In genomic region chr22:36156515-36157419, GRCh38 we compare ENCODE assay signal across 8 cellular contexts. TPM values are rescaled to one million over a fixed set of nuclear protein-coding genes. Genes with fewer than 3 reads are reported as not detected.
DNase-seq lines count a peak whose midpoint lies in the region; ATAC-seq and TF ChIP-seq lines count a peak whose summit lies in the region.

No MANE protein-coding gene starts in this region.

- peak overlapping the region; percentile 95 for H3K27ac ChIP-seq in CD4-positive, alpha-beta memory T cell (ENCODE audit: low read depth, low read length)
- H3K27ac ChIP-seq in endodermal cell (ENCODE audit: low read depth, low read length), result no peak overlapping the region

- peak; percentile 67 to 91 (median 69) for DNase-seq in CD4-positive, alpha-beta memory T cell
- peak; percentile 37 for DNase-seq in NB4 (ENCODE audit: low read depth)
- DNase-seq in activated CD8-positive, alpha-beta memory T cell treated with anti-CD3 and anti-CD28 coated beads, Interleukin-2, amount 50 U/mL, for 4 hours, result peak; percentile 81
- peak; percentile 74 for DNase-seq in endodermal cell
- DNase-seq in mesothelial cell of epicardium (ENCODE audit: low spot score in 2 of 2, unreplicated experiment in 2 of 2), result peak in 1 of 2 experiments; percentile 45
- DNase-seq in stimulated activated CD8-positive, alpha-beta memory T cell treated with anti-CD3 and anti-CD28 coated beads, Interleukin-15, amount 100 ng/mL, for 1 hour (ENCODE audit: low read depth), result peak; percentile 49
- no peak for DNase-seq in NCI-H146 (lab: John Stamatoyannopoulos, UW)

- H3K27me3 ChIP-seq in CD4-positive, alpha-beta memory T cell (ENCODE audit: insufficient read depth, low read length), result no peaks in the 10 kb centered on the region
- H3K27me3 ChIP-seq in endodermal cell (ENCODE audit: control insufficient read depth, insufficient read depth, low read length, poor library complexity, severe bottlenecking), result no peaks in the 10 kb centered on the region

- H3K4me3 ChIP-seq in CD4-positive, alpha-beta memory T cell (ENCODE audit: low read length in 2 of 2), result peak overlapping the region; percentile 50 to 75
- no peak overlapping the region for H3K4me3 ChIP-seq in NB4 (ENCODE audit: low read depth, low read length)
- no peak overlapping the region for H3K4me3 ChIP-seq in endodermal cell (ENCODE audit: low read length)

- no peak overlapping the region for H3K9ac ChIP-seq in endodermal cell (ENCODE audit: extremely low read depth, low read length, poor library complexity, severe bottlenecking)

- no peaks in the 10 kb centered on the region for H3K9me3 ChIP-seq in CD4-positive, alpha-beta memory T cell (ENCODE audit: control insufficient read depth in 1 of 2, low read length in 2 of 2)
- H3K9me3 ChIP-seq in endodermal cell (ENCODE audit: control insufficient read depth, low read length), result peaks cover 19% of the 10 kb centered on the region

- POLR2A ChIA-PET in CD4-positive, alpha-beta memory T cell (lab: Charles Lee; ENCODE audit: partially characterized antibody), result interaction anchor here (0.9 to 8.2 kb wide), 8 partner anchors 12 to 325 kb away, joined by 3 to 39 read pairs (median 4); partner anchors contain the start of genes APOL2 and TXN2

- H3K4me1 Mint-ChIP-seq in CD4-positive, alpha-beta memory T cell, result peaks cover 71 to 99% (median 87%) of the 10 kb centered on the region in 4 donors
- H3K4me1 Mint-ChIP-seq in endodermal cell, result peaks cover 61% of the 10 kb centered on the region
- peaks cover 37% of the 10 kb centered on the region for H3K4me1 Mint-ChIP-seq in mesothelial cell of epicardium

- WGBS in endodermal cell (ENCODE audit: insufficient coverage in 1 of 2, insufficient read length in 1 of 2), 2 experiments, result 52 to 72% methylated on average over 3 to 15 of the region's 15 CpGs

- H3K36me3 Mint-ChIP-seq in CD4-positive, alpha-beta memory T cell, result peaks cover 48 to 77% of the 10 kb centered on the region in 2 donors
- H3K36me3 Mint-ChIP-seq in endodermal cell (ENCODE audit: low read depth), result no peaks in the 10 kb centered on the region
- peaks cover 5% of the 10 kb centered on the region for H3K36me3 Mint-ChIP-seq in mesothelial cell of epicardium

- ATAC-seq in GM18868 (IDR thresholded peaks at IDR 0.05; ENCODE audit: unreplicated experiment), result no peak

- peak overlapping the region; percentile 90 to 99 (median 92) for H3K4me3 Mint-ChIP-seq in CD4-positive, alpha-beta memory T cell
- no peak overlapping the region for H3K4me3 Mint-ChIP-seq in endodermal cell
- peak overlapping the region; percentile 22 for H3K4me3 Mint-ChIP-seq in mesothelial cell of epicardium

- no peaks in the 10 kb centered on the region for H3K27me3 Mint-ChIP-seq in CD4-positive, alpha-beta memory T cell
- H3K27me3 Mint-ChIP-seq in endodermal cell (ENCODE audit: insufficient read depth) (no peaks in the 10 kb centered on the region), mesothelial cell of epicardium (ENCODE audit: low read depth) (no peaks in the 10 kb centered on the region)

- TF ChIP-seq CTCF in NB4 (IDR thresholded peaks at IDR 0.05; ENCODE audit: low read depth, low read length) (no peak), endodermal cell (conservative IDR thresholded peaks at IDR 0.05) (no peak), mesothelial cell of epicardium (IDR thresholded peaks at IDR 0.05; ENCODE audit: unreplicated experiment) (no peak)

- no peak for TF ChIP-seq POLR2A in NB4 (IDR thresholded peaks at IDR 0.05; ENCODE audit: extremely low read depth, insufficient read length)

- H3K36me3 ChIP-seq in CD4-positive, alpha-beta memory T cell (ENCODE audit: insufficient read depth, low read length), result peaks cover 29% of the 10 kb centered on the region
- H3K36me3 ChIP-seq in endodermal cell (ENCODE audit: control insufficient read depth, insufficient read depth, low read length), result no peaks in the 10 kb centered on the region

- intact Hi-C loops in CD4-positive, alpha-beta memory T cell (cut with micrococcal nuclease), result loop anchor here (5.0 kb wide), 1 partner anchor 81 kb away; the partner anchor contains the start of gene APOL2

- peaks cover 0 to 3% (median 0%) of the 10 kb centered on the region in 8 donors for H3K9me3 Mint-ChIP-seq in CD4-positive, alpha-beta memory T cell
- peaks cover 15% of the 10 kb centered on the region for H3K9me3 Mint-ChIP-seq in endodermal cell
- peaks cover 7% of the 10 kb centered on the region for H3K9me3 Mint-ChIP-seq in mesothelial cell of epicardium

- H3K4me1 ChIP-seq in CD4-positive, alpha-beta memory T cell (ENCODE audit: insufficient read depth, low read length), result peaks cover 81% of the 10 kb centered on the region
- peaks cover 16% of the 10 kb centered on the region for H3K4me1 ChIP-seq in endodermal cell (ENCODE audit: control insufficient read depth, insufficient read depth, low read length)

- H3K27ac Mint-ChIP-seq in CD4-positive, alpha-beta memory T cell, result peak overlapping the region; percentile 92 to 98 (median 97)
- H3K27ac Mint-ChIP-seq in endodermal cell (peak overlapping the region; percentile 89), mesothelial cell of epicardium (peak overlapping the region; percentile 95)

- CTCF ChIA-PET in CD4-positive, alpha-beta memory T cell (lab: Charles Lee; ENCODE audit: partially characterized antibody), result interaction anchor here (0.9 to 2.7 kb wide), 3 partner anchors 25 to 82 kb away, joined by 3 to 8 read pairs (median 7); partner anchors contain the start of gene APOL2

RNA-seq across cellular contexts. Expression of gene APOL3, which starts 3.8 kb away (rescaled TPM):
- total RNA-seq in CD4-positive, alpha-beta memory T cell, result 100 to 1,000 TPM; 213 to 229 TPM
- 100 to 1,000 TPM in 1 of 2 donors, 10 to 100 TPM in 1; 47.4 to 109 TPM for polyA plus RNA-seq in CD4-positive, alpha-beta memory T cell
- 1 to 10 TPM in 1 of 2 donors, under 1 TPM in 1; 0.46 to 1.1 TPM for total RNA-seq in endodermal cell
- polyA plus RNA-seq in endodermal cell (2013, experiment 1 of 2), result 0.36 TPM
- polyA plus RNA-seq in endodermal cell (2013, experiment 2 of 2), result 0.46 TPM
- total RNA-seq in mesothelial cell of epicardium, result 1.3 to 2.2 TPM (median 1.8 TPM) in 3 replicates

RNA-seq across cellular contexts. Expression of gene APOL4, which starts 44.8 kb away (rescaled TPM):
- total RNA-seq in CD4-positive, alpha-beta memory T cell, result not detected
- not detected for polyA plus RNA-seq in CD4-positive, alpha-beta memory T cell
- total RNA-seq in endodermal cell, result not detected
- polyA plus RNA-seq in endodermal cell (2013, experiment 1 of 2), result 0.07 TPM
- polyA plus RNA-seq in endodermal cell (2013, experiment 2 of 2), result 0.17 TPM
- total RNA-seq in mesothelial cell of epicardium, result 15.0 to 16.4 TPM (median 15.9 TPM) in 3 replicates

Comparison
In these comparisons a context has a peak if more than half of its experiments do, and no peak if none do; other contexts are left out.
1. H3K4me3 ChIP-seq: peak in CD4-positive, alpha-beta memory T cell (2 of 2); none in NB4 (single experiment) and endodermal cell (single experiment).
2. RNA of gene APOL3, which starts 3.8 kb away (total RNA-seq): 213 to 229 TPM in CD4-positive, alpha-beta memory T cell; 1.3 to 2.2 TPM in mesothelial cell of epicardium and 0.46 to 1.1 TPM in endodermal cell; every median in the first group is over 10 times any median in the second.
3. RNA of gene APOL4, which starts 44.8 kb away (total RNA-seq): 15.0 to 16.4 TPM in mesothelial cell of epicardium; not detected in CD4-positive, alpha-beta memory T cell and not detected in endodermal cell; every median in the first group is over 10 times any median in the second.
4. Peak in every context shown above with its lines, with median percentiles within 50 percentile points of each other: H3K27ac Mint-ChIP-seq.